In genomic region chr18:62028715-62029114, GRCh38 we compare ENCODE assay signal across 23 cellular contexts.
DNase-seq lines count a peak whose midpoint lies in the region; ATAC-seq, FAIRE-seq and TF ChIP-seq lines count a peak whose summit lies in the region.
"Had no signal": no experiment of that assay in that cellular context is flagged by ENCODE, and none has a peak within 500 bp of the region (broad histone marks: within the 10 kb centered on the region; RNA-seq: fewer than 3 reads in every experiment).

No MANE protein-coding gene starts in this region.

- H2BK5ac ChIP-seq in trophoblast cell (ENCODE audit: low read depth, low read length, poor library complexity): peak overlapping the region; percentile 27

- peak; percentile 4 for FAIRE-seq in endothelial cell of umbilical vein (lab: Jason Lieb, UNC)
- FAIRE-seq: A549, G401.6, GM12891, GM19239 had no signal

- no peak for TF ChIP-seq CTCF in left ventricle myocardium inferior (IDR thresholded peaks at IDR 0.05; ENCODE audit: borderline replicate concordance)
- no peak for TF ChIP-seq CTCF in right atrium auricular region (IDR thresholded peaks at IDR 0.05)
- TF ChIP-seq CTCF in endothelial cell of umbilical vein (IDR thresholded peaks at IDR 0.05; ENCODE audit: extremely low read depth in 1 of 2, insufficient read depth in 1 of 2, low read depth in 1 of 2, low read length in 2 of 2): no peak

- POLR2A ChIA-PET in endothelial cell of umbilical vein (lab: Charles Lee): no interaction called here

- H3K4me1 ChIP-seq in left ventricle myocardium inferior (peaks cover 5% of the 10 kb centered on the region), right atrium auricular region (no peaks in the 10 kb centered on the region), endothelial cell of umbilical vein (ENCODE audit: control insufficient read depth, extremely low read depth, insufficient read depth, low read length) (peaks cover 2% of the 10 kb centered on the region), trophoblast cell (ENCODE audit: control insufficient read depth in 1 of 2, insufficient read depth in 2 of 2, low read length in 2 of 2) (peaks cover 6 to 8% of the 10 kb centered on the region in 2 experiments)
- H3K4me1 ChIP-seq: A549; BLaER1 treated with 17β-estradiol and CSF1 and Interleukin-3, amounts not matched to agents 10 nM and 100 nM; Caco-2 had no signal

- no CpG with 5 or more reads among the region's 2 CpGs for WGBS in trophoblast cell (ENCODE audit: extremely low coverage, insufficient coverage, insufficient read length)

- H3K4me2 ChIP-seq in endothelial cell of umbilical vein (ENCODE audit: insufficient read depth, low read length) (no peak overlapping the region), trophoblast cell (ENCODE audit: low read length) (no peak overlapping the region)
- H3K4me2 ChIP-seq: A549; BLaER1 treated with 17β-estradiol and CSF1 and Interleukin-3, amounts not matched to agents 10 nM and 100 nM had no signal

- H2BK120ac ChIP-seq in trophoblast cell (ENCODE audit: insufficient read depth, low read length, poor library complexity): no peak overlapping the region

- peaks cover 7% of the 10 kb centered on the region for H3K27me3 ChIP-seq in left ventricle myocardium inferior (ENCODE audit: low read depth)
- no peaks in the 10 kb centered on the region for H3K27me3 ChIP-seq in right atrium auricular region
- H3K27me3 ChIP-seq in endothelial cell of umbilical vein (ENCODE audit: control insufficient read depth in 2 of 2, insufficient read depth in 2 of 2, low read length in 2 of 2): no peaks in the 10 kb centered on the region
- no peaks in the 10 kb centered on the region for H3K27me3 ChIP-seq in trophoblast cell (ENCODE audit: insufficient read depth, low read length)

- no peak overlapping the region for H3K14ac ChIP-seq in trophoblast cell (ENCODE audit: low read length)

- H3K23ac ChIP-seq in trophoblast cell (ENCODE audit: low read length): no peak overlapping the region

- H4K12ac ChIP-seq in trophoblast cell (ENCODE audit: low read depth, low read length): no peak overlapping the region

- no peak overlapping the region for H3K18ac ChIP-seq in trophoblast cell (ENCODE audit: low read length)

- H3K4me3 ChIP-seq in left ventricle myocardium inferior (no peak overlapping the region), right atrium auricular region (no peak overlapping the region), endothelial cell of umbilical vein (replicated peaks in 1 of 3; ENCODE audit: insufficient read depth in 1 of 3, low read depth in 1 of 3, low read length in 3 of 3) (no peak overlapping the region), trophoblast cell (ENCODE audit: low read depth, low read length) (no peak overlapping the region)
- H3K4me3 ChIP-seq: A549; BLaER1 treated with 17β-estradiol and CSF1 and Interleukin-3, amounts not matched to agents 10 nM and 100 nM had no signal

- H3K27ac ChIP-seq in left ventricle myocardium inferior (replicated peaks): no peak overlapping the region
- no peak overlapping the region for H3K27ac ChIP-seq in right atrium auricular region
- H3K27ac ChIP-seq in endothelial cell of umbilical vein (ENCODE audit: insufficient read depth, low read depth, low read length): no peak overlapping the region
- no peak overlapping the region for H3K27ac ChIP-seq in trophoblast cell (ENCODE audit: low read depth, low read length)
- H3K27ac ChIP-seq: 22Rv1; A549; BLaER1 treated with 17β-estradiol and CSF1 and Interleukin-3, amounts not matched to agents 10 nM and 100 nM; C4-2B had no signal

- H3K4me3 Mint-ChIP-seq in activated naive CD4-positive, alpha-beta T cell treated with anti-CD3 and anti-CD28 coated beads for 36 hours: no peak overlapping the region
- H3K4me3 Mint-ChIP-seq: B cell; CD4-positive, alpha-beta T cell; CD8-positive, alpha-beta T cell had no signal

- dilution Hi-C loops in endothelial cell of umbilical vein (cut with MboI; ENCODE audit: extremely low pct_ligation_motif_present, low sequenced_read_pairs): no loop called here

- BruUV-seq in endothelial cell of umbilical vein (replicated peaks; lab: Mats Ljungman, UMichigan): no TSS peak

- no peaks in the 10 kb centered on the region for H3K9me3 Mint-ChIP-seq in activated naive CD4-positive, alpha-beta T cell treated with anti-CD3 and anti-CD28 coated beads for 36 hours
- H3K9me3 Mint-ChIP-seq: CD4-positive, alpha-beta T cell; CD8-positive, alpha-beta T cell had no signal

- no peak overlapping the region for H3K27ac Mint-ChIP-seq in activated naive CD4-positive, alpha-beta T cell treated with anti-CD3 and anti-CD28 coated beads for 36 hours
- H3K27ac Mint-ChIP-seq: B cell; CD4-positive, alpha-beta T cell; CD8-positive, alpha-beta T cell had no signal

- intact Hi-C loops in Right ventricle myocardium inferior (cut with DNase I) (no loop called here), left ventricle myocardium inferior (cut with micrococcal nuclease) (no loop called here), left ventricle myocardium superior (cut with micrococcal nuclease) (no loop called here), endothelial cell of umbilical vein (cut with micrococcal nuclease) (no loop called here), posterior vena cava (cut with DNase I) (loop anchor here in 1 of 2 donors (5.0 kb wide), 1 partner anchor 1449 kb away; the partner anchor contains the start of gene SERPINB5)
- intact Hi-C loops in activated naive CD4-positive, alpha-beta T cell treated with anti-CD3 and anti-CD28 coated beads for 36 hours (cut with micrococcal nuclease): no loop called here

- no peaks in the 10 kb centered on the region for H3K9me1 ChIP-seq in endothelial cell of umbilical vein (replicated peaks; ENCODE audit: control insufficient read depth, extremely low read depth, insufficient read depth, low read length)

- H3K79me2 ChIP-seq in endothelial cell of umbilical vein (ENCODE audit: control insufficient read depth, insufficient read depth, low read length): no peaks in the 10 kb centered on the region
- H3K79me2 ChIP-seq in trophoblast cell (ENCODE audit: control insufficient read depth, insufficient read depth, low read length, poor library complexity): no peaks in the 10 kb centered on the region

- TF ChIP-seq POLR2A in endothelial cell of umbilical vein (IDR thresholded peaks at IDR 0.05; ENCODE audit: low read depth, low read length): no peak

- no peak overlapping the region for H3K9ac ChIP-seq in endothelial cell of umbilical vein (replicated peaks; ENCODE audit: extremely low read depth, insufficient read depth, low read length)
- H3K9ac ChIP-seq in trophoblast cell (ENCODE audit: low read length): no peak overlapping the region
- H3K9ac ChIP-seq: BLaER1 treated with 17β-estradiol and CSF1 and Interleukin-3, amounts not matched to agents 10 nM and 100 nM had no signal

- H3K4me1 Mint-ChIP-seq in activated naive CD4-positive, alpha-beta T cell treated with anti-CD3 and anti-CD28 coated beads for 36 hours (ENCODE audit: low read depth): peaks cover 11% of the 10 kb centered on the region
- H3K4me1 Mint-ChIP-seq: B cell had no signal

- CTCF ChIA-PET in endothelial cell of umbilical vein (lab: Charles Lee): interaction anchor here (1.1 kb wide), 1 partner anchor 19 kb away, joined by 3 read pairs; no protein-coding TSS in a partner anchor
- CTCF ChIA-PET in activated naive CD4-positive, alpha-beta T cell treated with anti-CD3 and anti-CD28 coated beads for 36 hours (lab: Charles Lee): no interaction called here

- H4K8ac ChIP-seq in trophoblast cell (ENCODE audit: low read depth, low read length): no peak overlapping the region

- H2AFZ ChIP-seq in endothelial cell of umbilical vein (ENCODE audit: low read depth, low read length) (no peak overlapping the region), trophoblast cell (ENCODE audit: insufficient read depth, low read length, poor library complexity) (no peak overlapping the region)

- H2BK12ac ChIP-seq in trophoblast cell (ENCODE audit: low read length): peak overlapping the region; percentile 74

- no peaks in the 10 kb centered on the region for H3K27me3 Mint-ChIP-seq in activated naive CD4-positive, alpha-beta T cell treated with anti-CD3 and anti-CD28 coated beads for 36 hours (ENCODE audit: low read depth)
- H3K27me3 Mint-ChIP-seq: CD4-positive, alpha-beta T cell had no signal

- ATAC-seq in Right ventricle myocardium inferior: peak; percentile 71
- peak; percentile 59 for ATAC-seq in left ventricle myocardium superior
- ATAC-seq: A549; CD8-positive, alpha-beta T cell had no signal

- H3K36me3 ChIP-seq in left ventricle myocardium inferior (no peaks in the 10 kb centered on the region), right atrium auricular region (no peaks in the 10 kb centered on the region), endothelial cell of umbilical vein (ENCODE audit: control insufficient read depth in 2 of 2, extremely low read depth in 1 of 2, insufficient read depth in 2 of 2, low read length in 2 of 2) (no peaks in the 10 kb centered on the region), trophoblast cell (ENCODE audit: control insufficient read depth in 1 of 2, insufficient read depth in 2 of 2, low read length in 2 of 2) (no peaks in the 10 kb centered on the region)
- H3K36me3 ChIP-seq: BLaER1 treated with 17β-estradiol and CSF1 and Interleukin-3, amounts not matched to agents 10 nM and 100 nM had no signal

- H3K9me3 ChIP-seq in left ventricle myocardium inferior (replicated peaks): no peaks in the 10 kb centered on the region
- H3K9me3 ChIP-seq in right atrium auricular region: no peaks in the 10 kb centered on the region
- no peaks in the 10 kb centered on the region for H3K9me3 ChIP-seq in endothelial cell of umbilical vein (replicated peaks; ENCODE audit: control insufficient read depth, insufficient read depth, low read length)
- no peaks in the 10 kb centered on the region for H3K9me3 ChIP-seq in trophoblast cell (ENCODE audit: insufficient read depth, low read depth, low read length)
- H3K9me3 ChIP-seq: A549; BLaER1 treated with 17β-estradiol and CSF1 and Interleukin-3, amounts not matched to agents 10 nM and 100 nM; Caco-2 had no signal

- H3K36me3 Mint-ChIP-seq in activated naive CD4-positive, alpha-beta T cell treated with anti-CD3 and anti-CD28 coated beads for 36 hours (ENCODE audit: low read depth): no peaks in the 10 kb centered on the region
- H3K36me3 Mint-ChIP-seq: CD8-positive, alpha-beta T cell had no signal

- H3K4ac ChIP-seq in trophoblast cell (ENCODE audit: low read depth, low read length): no peak overlapping the region

- DNase-seq in Right ventricle myocardium inferior (ENCODE audit: missing footprints): no peak
- no peak for DNase-seq in left ventricle myocardium inferior
- no peak for DNase-seq in left ventricle myocardium superior
- no peak for DNase-seq in right atrium auricular region (ENCODE audit: low spot score)
- DNase-seq in endothelial cell of umbilical vein (ENCODE audit: low read depth, low spot score): no peak
- no peak for DNase-seq in trophoblast cell
- no peak for DNase-seq in posterior vena cava (ENCODE audit: low spot score)
- DNase-seq in activated naive CD4-positive, alpha-beta T cell treated with anti-CD3 and anti-CD28 coated beads for 36 hours: no peak
- DNase-seq: AML-193; Caco-2; Calu3; CD4-positive, alpha-beta T cell; CD8-positive, alpha-beta T cell; DMS79 treated with DMSO at 0.1 percent for 48 hours; GF-D8 had no signal

- peak overlapping the region; percentile 77 for H2AK5ac ChIP-seq in trophoblast cell (ENCODE audit: low read length)

- H3K79me1 ChIP-seq in trophoblast cell (ENCODE audit: low read length): peaks cover 6% of the 10 kb centered on the region

- no peaks in the 10 kb centered on the region for H4K20me1 ChIP-seq in endothelial cell of umbilical vein (replicated peaks; ENCODE audit: control insufficient read depth, extremely low read depth, insufficient read depth, low read length)
- H4K20me1 ChIP-seq: BLaER1 treated with 17β-estradiol and CSF1 and Interleukin-3, amounts not matched to agents 10 nM and 100 nM had no signal

- no peak overlapping the region for H4K91ac ChIP-seq in trophoblast cell (ENCODE audit: low read depth, low read length)
